ENCODE assay signal across 17 cellular contexts in genomic region chr2:177998006-177998405, GRCh38.
DNase-seq lines count a peak whose midpoint lies in the region; ATAC-seq, FAIRE-seq and TF ChIP-seq lines count a peak whose summit lies in the region.
"Had no signal": no experiment of that assay in that cellular context is flagged by ENCODE, and none has a peak within 500 bp of the region (broad histone marks: within the 10 kb centered on the region; RNA-seq: fewer than 3 reads in every experiment).

No MANE protein-coding gene starts in this region.

- no peak for TF ChIP-seq CTCF in kidney (IDR thresholded peaks at IDR 0.05; ENCODE audit: borderline replicate concordance, extremely low read depth, insufficient read depth)

- H3K4me3 ChIP-seq in GM23248 (peak overlapping the region; percentile 32; the same call in 1 of the 2 replicates), adipocyte (ENCODE audit: low read length) (no peak overlapping the region), kidney (ENCODE audit: low read length in 2 of 2) (no peak overlapping the region)
- H3K4me3 ChIP-seq: cardiac muscle cell, pancreas had no signal

- H3K27me3 ChIP-seq in GM23248 (replicated peaks; ENCODE audit: insufficient read depth), result no peaks in the 10 kb centered on the region
- H3K27me3 ChIP-seq in adipocyte (replicated peaks; ENCODE audit: control insufficient read depth, insufficient read depth, low read length), result no peaks in the 10 kb centered on the region
- H3K27me3 ChIP-seq: cardiac muscle cell, pancreas had no signal

- peak overlapping the region; percentile 54 for H2AFZ ChIP-seq in GM23248

- H3K9ac ChIP-seq in GM23248 (peak overlapping the region; percentile 35; the same call in 1 of the 2 replicates), adipocyte (ENCODE audit: low read length) (no peak overlapping the region), kidney (ENCODE audit: low read length in 2 of 2) (no peak overlapping the region)

- H3K36me3 ChIP-seq in GM23248 (ENCODE audit: low read depth) (no peaks in the 10 kb centered on the region), adipocyte (ENCODE audit: control insufficient read depth, insufficient read depth, low read length, severe bottlenecking) (no peaks in the 10 kb centered on the region), kidney (ENCODE audit: control insufficient read depth in 1 of 2, insufficient read depth in 2 of 2, low read length in 2 of 2) (no peaks in the 10 kb centered on the region)
- H3K36me3 ChIP-seq: cardiac muscle cell, pancreas had no signal

- in situ Hi-C loops in GM23248 (cut with MboI), result no loop called here

- no peak for ATAC-seq in GM18498 (IDR thresholded peaks at IDR 0.05; ENCODE audit: unreplicated experiment)
- no peak for ATAC-seq in HG02870 (IDR thresholded peaks at IDR 0.05; ENCODE audit: unreplicated experiment)
- ATAC-seq: pancreas had no signal

- intact Hi-C loops in kidney (cut with DNase I), result no loop called here

- no peaks in the 10 kb centered on the region for H3K79me2 ChIP-seq in GM23248 (ENCODE audit: insufficient read depth)

- FAIRE-seq in kidney (lab: Jason Lieb, UNC), result no peak
- FAIRE-seq: islet of Langerhans, pancreas had no signal

- H3K4me1 ChIP-seq in GM23248 (ENCODE audit: insufficient read depth) (peaks cover 32% of the 10 kb centered on the region), adipocyte (ENCODE audit: control insufficient read depth, insufficient read depth, low read length) (peaks cover 12% of the 10 kb centered on the region), kidney (ENCODE audit: control insufficient read depth in 1 of 2, insufficient read depth in 1 of 2, low read depth in 1 of 2, low read length in 2 of 2) (no peaks in the 10 kb centered on the region)
- H3K4me1 ChIP-seq: pancreas had no signal

- peaks cover 24% of the 10 kb centered on the region for H3F3A ChIP-seq in GM23248 (ENCODE audit: insufficient read depth)

- peak overlapping the region; percentile 65 for H3K4me2 ChIP-seq in GM23248 (ENCODE audit: unreplicated experiment)

- H3K9me3 ChIP-seq in GM23248 (ENCODE audit: low read depth) (no peaks in the 10 kb centered on the region), adipocyte (ENCODE audit: control insufficient read depth, low read length) (no peaks in the 10 kb centered on the region), kidney (ENCODE audit: control insufficient read depth in 1 of 2, low read length in 2 of 2) (no peaks in the 10 kb centered on the region)
- H3K9me3 ChIP-seq: pancreas had no signal

- peak; percentile 83 for DNase-seq in GM23248
- DNase-seq in adipocyte (ENCODE audit: low read depth), result peak; percentile 68
- peak; percentile 54 for DNase-seq in foreskin melanocyte
- no peak for DNase-seq in NCI-H1694 (lab: John Stamatoyannopoulos, UW)
- no peak for DNase-seq in kidney
- DNase-seq: activated naive CD4-positive, alpha-beta T cell treated with Interleukin-2 at 50 U/mL for 16 hours; effector CD8-positive, alpha-beta T cell; MM.1S; NCI-H2029 treated with DMSO at 0.1 percent for 48 hours; NCI-H526 treated with DMSO at 0.1 percent for 48 hours; pancreas; RPMI8226; T-helper 1 cell had no signal

- H3K27ac ChIP-seq in GM23248 (peak overlapping the region; percentile 69), kidney (ENCODE audit: low read depth in 2 of 2, low read length in 2 of 2) (no peak overlapping the region)
- H3K27ac ChIP-seq: cardiac muscle cell, pancreas had no signal

- no peaks in the 10 kb centered on the region for H4K20me1 ChIP-seq in GM23248 (ENCODE audit: insufficient read depth)

- H3K9me2 ChIP-seq in GM23248 (ENCODE audit: insufficient read depth), result no peaks in the 10 kb centered on the region

- WGBS in GM23248 (ENCODE audit: low coverage in 1 of 2, low lambda C conversion rate in 2 of 2, missing lambda C conversion rate in 2 of 2), 2 experiments, result 0 to 5% methylated on average over 2 of the region's 2 CpGs

Comparison
In these comparisons a context has a peak if more than half of its experiments do, and no peak if none do; other contexts are left out.
1. DNase-seq: peak in GM23248 (single experiment), adipocyte (single experiment) and foreskin melanocyte (single experiment); none in NCI-H1694 (single experiment) and kidney (single experiment).